8 cellular contexts compared by ENCODE assay signal in genomic region chr17:9371019-9371418, GRCh38.
DNase-seq lines count a peak whose midpoint lies in the region; ATAC-seq and TF ChIP-seq lines count a peak whose summit lies in the region.

No MANE protein-coding gene starts in this region.

- no peaks in the 10 kb centered on the region for H3K79me2 ChIP-seq in fibroblast of lung (ENCODE audit: control insufficient read depth, insufficient read depth, low read length)

- no peaks in the 10 kb centered on the region for H3K4me1 ChIP-seq in fibroblast of lung (ENCODE audit: control insufficient read depth, extremely low read depth, insufficient read depth, low read length)

- H3K4me3 ChIP-seq in fibroblast of lung (replicated peaks in 1 of 4; ENCODE audit: control extremely low read depth in 1 of 4, insufficient read depth in 1 of 4, low read depth in 3 of 4, low read length in 4 of 4) (no peak overlapping the region), WERI-Rb-1 (ENCODE audit: low read depth, low read length) (no peak overlapping the region)

- no peak overlapping the region for H3K4me3 Mint-ChIP-seq in activated CD4-positive, alpha-beta T cell treated with anti-CD3 and anti-CD28 coated beads, Interleukin-2, amount 10 ng/mL, durations not matched to agents 7 days and 5 days
- no peak overlapping the region for H3K4me3 Mint-ChIP-seq in stimulated activated naive B cell treated with anti-CD40 and anti-IgM and Interleukin-4, amounts not matched to agents 10 μg/mL and 1 μg/mL and 100 μg/mL, for 72 hours
- H3K4me3 Mint-ChIP-seq in effector memory CD8-positive, alpha-beta T cell, result no peak overlapping the region

- H3K27ac ChIP-seq in fibroblast of lung (ENCODE audit: insufficient read depth, low read length), result peak overlapping the region; percentile 4
- no peak overlapping the region for H3K27ac ChIP-seq in WERI-Rb-1

- POLR2A ChIA-PET in activated CD4-positive, alpha-beta T cell treated with anti-CD3 and anti-CD28 coated beads, Interleukin-2, amount 10 ng/mL, durations not matched to agents 7 days and 5 days (lab: Charles Lee), result no interaction called here

- H3K9me3 Mint-ChIP-seq in activated CD4-positive, alpha-beta T cell treated with anti-CD3 and anti-CD28 coated beads, Interleukin-2, amount 10 ng/mL, durations not matched to agents 7 days and 5 days, result no peaks in the 10 kb centered on the region
- H3K9me3 Mint-ChIP-seq in stimulated activated naive B cell treated with anti-CD40 and anti-IgM and Interleukin-4, amounts not matched to agents 10 μg/mL and 1 μg/mL and 100 μg/mL, for 72 hours, result no peaks in the 10 kb centered on the region
- no peaks in the 10 kb centered on the region for H3K9me3 Mint-ChIP-seq in effector memory CD8-positive, alpha-beta T cell

- H4K20me1 ChIP-seq in fibroblast of lung (ENCODE audit: control insufficient read depth, extremely low read depth, insufficient read depth, low read length), result no peaks in the 10 kb centered on the region

- H3K27ac Mint-ChIP-seq in activated CD4-positive, alpha-beta T cell treated with anti-CD3 and anti-CD28 coated beads, Interleukin-2, amount 10 ng/mL, durations not matched to agents 7 days and 5 days, result no peak overlapping the region
- H3K27ac Mint-ChIP-seq in stimulated activated naive B cell treated with anti-CD40 and anti-IgM and Interleukin-4, amounts not matched to agents 10 μg/mL and 1 μg/mL and 100 μg/mL, for 72 hours, result no peak overlapping the region
- H3K27ac Mint-ChIP-seq in effector memory CD8-positive, alpha-beta T cell, result no peak overlapping the region

- peak; percentile 19 for DNase-seq in activated CD4-positive, alpha-beta T cell treated with anti-CD3 and anti-CD28 coated beads for 48 hours
- DNase-seq in activated CD4-positive, alpha-beta T cell treated with anti-CD3 and anti-CD28 coated beads, Interleukin-2, amount 10 ng/mL, durations not matched to agents 7 days and 5 days, result no peak
- DNase-seq in NCI-H510A treated with DMSO at 0.1 percent for 48 hours (lab: John Stamatoyannopoulos, UW), result peak; percentile 87
- peak; percentile 56 to 98 for DNase-seq in fibroblast of lung (ENCODE audit: low read depth in 2 of 2)
- no peak for DNase-seq in stimulated activated naive B cell treated with anti-CD40 and anti-IgM and Interleukin-4, amounts not matched to agents 10 μg/mL and 1 μg/mL and 100 μg/mL, for 72 hours
- DNase-seq in SKM-1 treated with dmso at 0.1 percent for 144 hours (lab: John Stamatoyannopoulos, UW; ENCODE audit: unreplicated experiment), result no peak
- DNase-seq in WERI-Rb-1, result no peak
- DNase-seq in effector memory CD8-positive, alpha-beta T cell, result no peak

- no peaks in the 10 kb centered on the region for H3K36me3 Mint-ChIP-seq in activated CD4-positive, alpha-beta T cell treated with anti-CD3 and anti-CD28 coated beads, Interleukin-2, amount 10 ng/mL, durations not matched to agents 7 days and 5 days (ENCODE audit: low read depth)
- peaks cover 4 to 13% of the 10 kb centered on the region in 2 donors for H3K36me3 Mint-ChIP-seq in stimulated activated naive B cell treated with anti-CD40 and anti-IgM and Interleukin-4, amounts not matched to agents 10 μg/mL and 1 μg/mL and 100 μg/mL, for 72 hours
- peaks cover 5% of the 10 kb centered on the region for H3K36me3 Mint-ChIP-seq in effector memory CD8-positive, alpha-beta T cell (ENCODE audit: insufficient read depth)

- H3K9ac ChIP-seq in fibroblast of lung (ENCODE audit: insufficient read depth, low read length), result no peak overlapping the region

- peak overlapping the region; percentile 35 for H3K4me2 ChIP-seq in fibroblast of lung (ENCODE audit: extremely low read depth, insufficient read depth, low read length)

- CTCF ChIA-PET in activated CD4-positive, alpha-beta T cell treated with anti-CD3 and anti-CD28 coated beads, Interleukin-2, amount 10 ng/mL, durations not matched to agents 7 days and 5 days (lab: Charles Lee), result no interaction called here

- H3K4me1 Mint-ChIP-seq in activated CD4-positive, alpha-beta T cell treated with anti-CD3 and anti-CD28 coated beads, Interleukin-2, amount 10 ng/mL, durations not matched to agents 7 days and 5 days, result no peaks in the 10 kb centered on the region
- peaks cover 13 to 42% of the 10 kb centered on the region in 2 donors for H3K4me1 Mint-ChIP-seq in stimulated activated naive B cell treated with anti-CD40 and anti-IgM and Interleukin-4, amounts not matched to agents 10 μg/mL and 1 μg/mL and 100 μg/mL, for 72 hours
- peaks cover 12 to 14% of the 10 kb centered on the region in 2 donors for H3K4me1 Mint-ChIP-seq in effector memory CD8-positive, alpha-beta T cell (ENCODE audit: low read depth in 2 of 2)

- H2AFZ ChIP-seq in fibroblast of lung (ENCODE audit: low read length), result no peak overlapping the region

- TF ChIP-seq CTCF in fibroblast of lung (conservative IDR thresholded peaks at IDR 0.05 in 1 of 2, IDR thresholded peaks at IDR 0.05 in 1 of 2; ENCODE audit: low read depth in 1 of 2, low read length in 2 of 2), result no peak
- no peak for TF ChIP-seq CTCF in WERI-Rb-1 (IDR thresholded peaks at IDR 0.05; ENCODE audit: low read depth, low read length)

- no peaks in the 10 kb centered on the region for H3K27me3 ChIP-seq in fibroblast of lung (ENCODE audit: control insufficient read depth, insufficient read depth, low read length)
- no peaks in the 10 kb centered on the region for H3K27me3 ChIP-seq in WERI-Rb-1 (ENCODE audit: insufficient read depth, low read depth, severe bottlenecking)

- no peaks in the 10 kb centered on the region for H3K36me3 ChIP-seq in fibroblast of lung (ENCODE audit: control insufficient read depth, insufficient read depth, low read length)
- H3K36me3 ChIP-seq in WERI-Rb-1, result no peaks in the 10 kb centered on the region

- ATAC-seq in stimulated activated naive B cell treated with anti-CD40 and anti-IgM and Interleukin-4, amounts not matched to agents 10 μg/mL and 1 μg/mL and 100 μg/mL, for 72 hours (replicated peaks), result peak; percentile 45 to 64
- ATAC-seq in effector memory CD8-positive, alpha-beta T cell (replicated peaks), result no peak

- H3K9me3 ChIP-seq in fibroblast of lung (ENCODE audit: control insufficient read depth, insufficient read depth, low read depth, low read length), result no peaks in the 10 kb centered on the region
- H3K9me3 ChIP-seq in WERI-Rb-1 (ENCODE audit: severe bottlenecking), result peaks cover under 1% of the 10 kb centered on the region

- no peaks in the 10 kb centered on the region for H3K27me3 Mint-ChIP-seq in activated CD4-positive, alpha-beta T cell treated with anti-CD3 and anti-CD28 coated beads, Interleukin-2, amount 10 ng/mL, durations not matched to agents 7 days and 5 days
- no peaks in the 10 kb centered on the region for H3K27me3 Mint-ChIP-seq in stimulated activated naive B cell treated with anti-CD40 and anti-IgM and Interleukin-4, amounts not matched to agents 10 μg/mL and 1 μg/mL and 100 μg/mL, for 72 hours
- no peaks in the 10 kb centered on the region for H3K27me3 Mint-ChIP-seq in effector memory CD8-positive, alpha-beta T cell

Comparison
In these comparisons a context has a peak if more than half of its experiments do, and no peak if none do; other contexts are left out.
1. DNase-seq: peak in activated CD4-positive, alpha-beta T cell treated with anti-CD3 and anti-CD28 coated beads for 48 hours (single experiment), NCI-H510A treated with DMSO at 0.1 percent for 48 hours (single experiment) and fibroblast of lung (2 of 2); none in activated CD4-positive, alpha-beta T cell treated with anti-CD3 and anti-CD28 coated beads, Interleukin-2, amount 10 ng/mL, durations not matched to agents 7 days and 5 days (single experiment), stimulated activated naive B cell treated with anti-CD40 and anti-IgM and Interleukin-4, amounts not matched to agents 10 μg/mL and 1 μg/mL and 100 μg/mL, for 72 hours (single experiment), SKM-1 treated with dmso at 0.1 percent for 144 hours (single experiment), WERI-Rb-1 (single experiment) and effector memory CD8-positive, alpha-beta T cell (0 of 3).